1 cellular context compared by ENCODE assay signal in the genomic region with DNA sequence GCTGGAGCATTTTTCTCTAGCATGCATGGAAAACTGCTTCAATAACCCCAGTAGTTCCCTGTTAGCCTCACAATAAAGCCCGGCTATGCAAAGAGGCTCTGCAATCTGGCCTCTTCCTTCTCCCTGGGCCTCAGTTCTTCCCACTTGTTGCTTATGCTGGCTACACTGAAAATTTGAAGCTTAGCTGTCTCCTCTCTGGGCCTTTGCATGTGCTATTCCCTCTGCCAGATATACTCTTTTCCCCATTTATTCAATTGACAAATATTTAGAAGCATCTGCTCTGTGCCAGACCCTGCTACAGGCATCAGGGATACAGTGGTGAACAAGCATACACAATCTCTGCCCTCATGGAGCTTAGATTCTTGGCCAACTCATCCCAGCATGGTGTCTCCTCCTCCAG.
TF ChIP-seq lines count a peak whose summit lies in the region.

No MANE protein-coding gene starts in this region.

TF ChIP-seq in H1, 55 proteins besides CTCF, POLR2A, EP300 and RAD21:
- no peak for TF ChIP-seq ZNF274 (IDR thresholded peaks at IDR 0.05; ENCODE audit: borderline replicate concordance, extremely low read depth, low read length)
- TF ChIP-seq KDM1A (IDR thresholded peaks at IDR 0.05; ENCODE audit: borderline replicate concordance, low read length): no peak
- TF ChIP-seq SIX5 (IDR thresholded peaks at IDR 0.05; ENCODE audit: low read depth, low read length): no peak
- TF ChIP-seq SP4 (IDR thresholded peaks at IDR 0.05; ENCODE audit: low read length): no peak
- no peak for TF ChIP-seq CHD2 (IDR thresholded peaks at IDR 0.05; ENCODE audit: low read length)
- TF ChIP-seq, protein P1, sequence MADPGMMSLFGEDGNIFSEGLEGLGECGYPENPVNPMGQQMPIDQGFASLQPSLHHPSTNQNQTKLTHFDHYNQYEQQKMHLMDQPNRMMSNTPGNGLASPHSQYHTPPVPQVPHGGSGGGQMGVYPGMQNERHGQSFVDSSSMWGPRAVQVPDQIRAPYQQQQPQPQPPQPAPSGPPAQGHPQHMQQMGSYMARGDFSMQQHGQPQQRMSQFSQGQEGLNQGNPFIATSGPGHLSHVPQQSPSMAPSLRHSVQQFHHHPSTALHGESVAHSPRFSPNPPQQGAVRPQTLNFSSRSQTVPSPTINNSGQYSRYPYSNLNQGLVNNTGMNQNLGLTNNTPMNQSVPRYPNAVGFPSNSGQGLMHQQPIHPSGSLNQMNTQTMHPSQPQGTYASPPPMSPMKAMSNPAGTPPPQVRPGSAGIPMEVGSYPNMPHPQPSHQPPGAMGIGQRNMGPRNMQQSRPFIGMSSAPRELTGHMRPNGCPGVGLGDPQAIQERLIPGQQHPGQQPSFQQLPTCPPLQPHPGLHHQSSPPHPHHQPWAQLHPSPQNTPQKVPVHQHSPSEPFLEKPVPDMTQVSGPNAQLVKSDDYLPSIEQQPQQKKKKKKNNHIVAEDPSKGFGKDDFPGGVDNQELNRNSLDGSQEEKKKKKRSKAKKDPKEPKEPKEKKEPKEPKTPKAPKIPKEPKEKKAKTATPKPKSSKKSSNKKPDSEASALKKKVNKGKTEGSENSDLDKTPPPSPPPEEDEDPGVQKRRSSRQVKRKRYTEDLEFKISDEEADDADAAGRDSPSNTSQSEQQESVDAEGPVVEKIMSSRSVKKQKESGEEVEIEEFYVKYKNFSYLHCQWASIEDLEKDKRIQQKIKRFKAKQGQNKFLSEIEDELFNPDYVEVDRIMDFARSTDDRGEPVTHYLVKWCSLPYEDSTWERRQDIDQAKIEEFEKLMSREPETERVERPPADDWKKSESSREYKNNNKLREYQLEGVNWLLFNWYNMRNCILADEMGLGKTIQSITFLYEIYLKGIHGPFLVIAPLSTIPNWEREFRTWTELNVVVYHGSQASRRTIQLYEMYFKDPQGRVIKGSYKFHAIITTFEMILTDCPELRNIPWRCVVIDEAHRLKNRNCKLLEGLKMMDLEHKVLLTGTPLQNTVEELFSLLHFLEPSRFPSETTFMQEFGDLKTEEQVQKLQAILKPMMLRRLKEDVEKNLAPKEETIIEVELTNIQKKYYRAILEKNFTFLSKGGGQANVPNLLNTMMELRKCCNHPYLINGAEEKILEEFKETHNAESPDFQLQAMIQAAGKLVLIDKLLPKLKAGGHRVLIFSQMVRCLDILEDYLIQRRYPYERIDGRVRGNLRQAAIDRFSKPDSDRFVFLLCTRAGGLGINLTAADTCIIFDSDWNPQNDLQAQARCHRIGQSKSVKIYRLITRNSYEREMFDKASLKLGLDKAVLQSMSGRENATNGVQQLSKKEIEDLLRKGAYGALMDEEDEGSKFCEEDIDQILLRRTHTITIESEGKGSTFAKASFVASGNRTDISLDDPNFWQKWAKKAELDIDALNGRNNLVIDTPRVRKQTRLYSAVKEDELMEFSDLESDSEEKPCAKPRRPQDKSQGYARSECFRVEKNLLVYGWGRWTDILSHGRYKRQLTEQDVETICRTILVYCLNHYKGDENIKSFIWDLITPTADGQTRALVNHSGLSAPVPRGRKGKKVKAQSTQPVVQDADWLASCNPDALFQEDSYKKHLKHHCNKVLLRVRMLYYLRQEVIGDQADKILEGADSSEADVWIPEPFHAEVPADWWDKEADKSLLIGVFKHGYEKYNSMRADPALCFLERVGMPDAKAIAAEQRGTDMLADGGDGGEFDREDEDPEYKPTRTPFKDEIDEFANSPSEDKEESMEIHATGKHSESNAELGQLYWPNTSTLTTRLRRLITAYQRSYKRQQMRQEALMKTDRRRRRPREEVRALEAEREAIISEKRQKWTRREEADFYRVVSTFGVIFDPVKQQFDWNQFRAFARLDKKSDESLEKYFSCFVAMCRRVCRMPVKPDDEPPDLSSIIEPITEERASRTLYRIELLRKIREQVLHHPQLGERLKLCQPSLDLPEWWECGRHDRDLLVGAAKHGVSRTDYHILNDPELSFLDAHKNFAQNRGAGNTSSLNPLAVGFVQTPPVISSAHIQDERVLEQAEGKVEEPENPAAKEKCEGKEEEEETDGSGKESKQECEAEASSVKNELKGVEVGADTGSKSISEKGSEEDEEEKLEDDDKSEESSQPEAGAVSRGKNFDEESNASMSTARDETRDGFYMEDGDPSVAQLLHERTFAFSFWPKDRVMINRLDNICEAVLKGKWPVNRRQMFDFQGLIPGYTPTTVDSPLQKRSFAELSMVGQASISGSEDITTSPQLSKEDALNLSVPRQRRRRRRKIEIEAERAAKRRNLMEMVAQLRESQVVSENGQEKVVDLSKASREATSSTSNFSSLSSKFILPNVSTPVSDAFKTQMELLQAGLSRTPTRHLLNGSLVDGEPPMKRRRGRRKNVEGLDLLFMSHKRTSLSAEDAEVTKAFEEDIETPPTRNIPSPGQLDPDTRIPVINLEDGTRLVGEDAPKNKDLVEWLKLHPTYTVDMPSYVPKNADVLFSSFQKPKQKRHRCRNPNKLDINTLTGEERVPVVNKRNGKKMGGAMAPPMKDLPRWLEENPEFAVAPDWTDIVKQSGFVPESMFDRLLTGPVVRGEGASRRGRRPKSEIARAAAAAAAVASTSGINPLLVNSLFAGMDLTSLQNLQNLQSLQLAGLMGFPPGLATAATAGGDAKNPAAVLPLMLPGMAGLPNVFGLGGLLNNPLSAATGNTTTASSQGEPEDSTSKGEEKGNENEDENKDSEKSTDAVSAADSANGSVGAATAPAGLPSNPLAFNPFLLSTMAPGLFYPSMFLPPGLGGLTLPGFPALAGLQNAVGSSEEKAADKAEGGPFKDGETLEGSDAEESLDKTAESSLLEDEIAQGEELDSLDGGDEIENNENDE (IDR thresholded peaks at IDR 0.05; ENCODE audit: insufficient replicate concordance, low read length): no peak
- TF ChIP-seq HDAC2 (IDR thresholded peaks at IDR 0.05; ENCODE audit: borderline replicate concordance in 1 of 2, low read depth in 2 of 2, low read length in 2 of 2): no peak
- TF ChIP-seq RBBP5 (IDR thresholded peaks at IDR 0.05; ENCODE audit: borderline replicate concordance, low read depth, low read length): no peak
